1 cellular context compared by ENCODE assay signal in the genomic region with DNA sequence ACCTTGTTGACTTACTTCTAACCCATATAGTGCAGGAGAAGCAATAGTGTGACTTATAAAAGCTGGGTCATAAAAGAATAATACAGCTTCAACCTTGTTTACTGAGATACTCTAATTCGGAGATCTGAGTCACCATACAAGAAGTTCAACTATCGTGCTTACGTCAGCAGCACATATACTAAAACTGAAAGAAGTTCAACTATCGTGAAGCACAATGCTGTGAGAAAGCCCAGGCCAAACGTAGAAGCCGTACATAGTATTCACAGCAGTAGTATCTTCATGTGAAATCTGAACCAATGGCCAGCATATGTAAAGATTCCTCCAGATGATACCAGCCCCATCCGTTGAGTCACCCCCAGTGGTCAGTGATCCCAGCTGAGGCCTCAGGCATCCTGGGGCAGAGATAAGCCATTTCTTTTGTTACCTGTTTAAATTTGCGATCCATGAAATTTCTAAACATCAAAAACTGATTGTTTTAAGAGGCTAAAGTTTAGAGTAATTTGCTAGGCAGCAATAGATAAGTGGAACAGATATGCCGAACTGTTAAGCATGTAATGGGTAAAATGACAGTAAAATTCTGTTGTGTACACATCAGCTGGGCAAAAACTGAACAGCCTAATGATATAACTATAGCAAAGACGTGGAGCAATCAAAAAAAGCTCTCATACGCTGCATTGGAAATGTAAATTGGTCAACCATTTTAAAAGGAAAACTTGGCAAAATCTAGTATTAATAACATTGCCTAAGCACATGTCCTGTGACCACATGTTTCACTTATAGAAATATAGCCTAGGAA.
A peak's percentile ranks its signal among the peaks of the same experiment; 100 is the strongest.
TF ChIP-seq lines count a peak whose summit lies in the region.

No MANE protein-coding gene starts in this region.

TF ChIP-seq in SK-N-SH, 30 proteins besides CTCF, POLR2A, EP300 and RAD21 (continued from another document):
- no peak for TF ChIP-seq TEAD4 (IDR thresholded peaks at IDR 0.05; ENCODE audit: borderline replicate concordance, insufficient read depth)
- TF ChIP-seq FOXJ3 (CRISPR knock-in tag; IDR thresholded peaks at IDR 0.05) = no peak
- TF ChIP-seq RCOR1 (IDR thresholded peaks at IDR 0.05; ENCODE audit: low read length) = no peak
- no peak for TF ChIP-seq FOXM1 (IDR thresholded peaks at IDR 0.05; ENCODE audit: low read depth)
- TF ChIP-seq YY1 (IDR thresholded peaks at IDR 0.05; ENCODE audit: low read depth) = no peak
- TF ChIP-seq TAF1 (IDR thresholded peaks at IDR 0.05; ENCODE audit: borderline replicate concordance, low read depth, low read length) = no peak
- TF ChIP-seq, protein P1, sequence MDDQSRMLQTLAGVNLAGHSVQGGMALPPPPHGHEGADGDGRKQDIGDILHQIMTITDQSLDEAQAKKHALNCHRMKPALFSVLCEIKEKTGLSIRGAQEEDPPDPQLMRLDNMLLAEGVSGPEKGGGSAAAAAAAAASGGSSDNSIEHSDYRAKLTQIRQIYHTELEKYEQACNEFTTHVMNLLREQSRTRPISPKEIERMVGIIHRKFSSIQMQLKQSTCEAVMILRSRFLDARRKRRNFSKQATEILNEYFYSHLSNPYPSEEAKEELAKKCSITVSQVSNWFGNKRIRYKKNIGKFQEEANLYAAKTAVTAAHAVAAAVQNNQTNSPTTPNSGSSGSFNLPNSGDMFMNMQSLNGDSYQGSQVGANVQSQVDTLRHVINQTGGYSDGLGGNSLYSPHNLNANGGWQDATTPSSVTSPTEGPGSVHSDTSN (IDR thresholded peaks at IDR 0.05) = 0 out of 2 replicates have a peak, but pooled peaks have one; percentile 4
- TF ChIP-seq, protein P2, sequence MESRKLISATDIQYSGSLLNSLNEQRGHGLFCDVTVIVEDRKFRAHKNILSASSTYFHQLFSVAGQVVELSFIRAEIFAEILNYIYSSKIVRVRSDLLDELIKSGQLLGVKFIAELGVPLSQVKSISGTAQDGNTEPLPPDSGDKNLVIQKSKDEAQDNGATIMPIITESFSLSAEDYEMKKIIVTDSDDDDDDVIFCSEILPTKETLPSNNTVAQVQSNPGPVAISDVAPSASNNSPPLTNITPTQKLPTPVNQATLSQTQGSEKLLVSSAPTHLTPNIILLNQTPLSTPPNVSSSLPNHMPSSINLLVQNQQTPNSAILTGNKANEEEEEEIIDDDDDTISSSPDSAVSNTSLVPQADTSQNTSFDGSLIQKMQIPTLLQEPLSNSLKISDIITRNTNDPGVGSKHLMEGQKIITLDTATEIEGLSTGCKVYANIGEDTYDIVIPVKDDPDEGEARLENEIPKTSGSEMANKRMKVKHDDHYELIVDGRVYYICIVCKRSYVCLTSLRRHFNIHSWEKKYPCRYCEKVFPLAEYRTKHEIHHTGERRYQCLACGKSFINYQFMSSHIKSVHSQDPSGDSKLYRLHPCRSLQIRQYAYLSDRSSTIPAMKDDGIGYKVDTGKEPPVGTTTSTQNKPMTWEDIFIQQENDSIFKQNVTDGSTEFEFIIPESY (IDR thresholded peaks at IDR 0.05; ENCODE audit: borderline replicate concordance, low read depth) = no peak
- TF ChIP-seq SIN3A (IDR thresholded peaks at IDR 0.05; ENCODE audit: borderline replicate concordance, low read depth, low read length) = no peak
- TF ChIP-seq MEF2A (IDR thresholded peaks at IDR 0.05; ENCODE audit: borderline replicate concordance, low read depth) = no peak
- no peak for TF ChIP-seq MXI1 (IDR thresholded peaks at IDR 0.05; ENCODE audit: low read depth, low read length)
- TF ChIP-seq, protein P3, sequence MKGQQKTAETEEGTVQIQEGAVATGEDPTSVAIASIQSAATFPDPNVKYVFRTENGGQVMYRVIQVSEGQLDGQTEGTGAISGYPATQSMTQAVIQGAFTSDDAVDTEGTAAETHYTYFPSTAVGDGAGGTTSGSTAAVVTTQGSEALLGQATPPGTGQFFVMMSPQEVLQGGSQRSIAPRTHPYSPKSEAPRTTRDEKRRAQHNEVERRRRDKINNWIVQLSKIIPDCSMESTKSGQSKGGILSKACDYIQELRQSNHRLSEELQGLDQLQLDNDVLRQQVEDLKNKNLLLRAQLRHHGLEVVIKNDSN (IDR thresholded peaks at IDR 0.05; ENCODE audit: borderline replicate concordance, low read depth) = no peak
- TF ChIP-seq, protein P4, sequence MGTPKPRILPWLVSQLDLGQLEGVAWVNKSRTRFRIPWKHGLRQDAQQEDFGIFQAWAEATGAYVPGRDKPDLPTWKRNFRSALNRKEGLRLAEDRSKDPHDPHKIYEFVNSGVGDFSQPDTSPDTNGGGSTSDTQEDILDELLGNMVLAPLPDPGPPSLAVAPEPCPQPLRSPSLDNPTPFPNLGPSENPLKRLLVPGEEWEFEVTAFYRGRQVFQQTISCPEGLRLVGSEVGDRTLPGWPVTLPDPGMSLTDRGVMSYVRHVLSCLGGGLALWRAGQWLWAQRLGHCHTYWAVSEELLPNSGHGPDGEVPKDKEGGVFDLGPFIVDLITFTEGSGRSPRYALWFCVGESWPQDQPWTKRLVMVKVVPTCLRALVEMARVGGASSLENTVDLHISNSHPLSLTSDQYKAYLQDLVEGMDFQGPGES (IDR thresholded peaks at IDR 0.05; ENCODE audit: low read depth, low read length) = no peak
- TF ChIP-seq GABPA (IDR thresholded peaks at IDR 0.05; ENCODE audit: low read depth) = no peak
- TF ChIP-seq NRF1 (IDR thresholded peaks at IDR 0.05; ENCODE audit: low read depth, low read length) = no peak
- no peak for TF ChIP-seq NFIC (IDR thresholded peaks at IDR 0.05; ENCODE audit: borderline replicate concordance)
- no peak for TF ChIP-seq SMC3 (IDR thresholded peaks at IDR 0.05; ENCODE audit: low read depth, low read length)
- TF ChIP-seq EZH2phosphoT487 (IDR thresholded peaks at IDR 0.05; ENCODE audit: borderline replicate concordance, low read depth) = no peak
- no peak for TF ChIP-seq GATA2 (CRISPR knock-in tag; IDR thresholded peaks at IDR 0.05)
- no peak for TF ChIP-seq ELF1 (IDR thresholded peaks at IDR 0.05)
- TF ChIP-seq, protein P5, sequence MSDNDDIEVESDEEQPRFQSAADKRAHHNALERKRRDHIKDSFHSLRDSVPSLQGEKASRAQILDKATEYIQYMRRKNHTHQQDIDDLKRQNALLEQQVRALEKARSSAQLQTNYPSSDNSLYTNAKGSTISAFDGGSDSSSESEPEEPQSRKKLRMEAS (IDR thresholded peaks at IDR 0.05; ENCODE audit: low read depth) = no peak
- peak; percentile 39; the same call in 1 of the 2 replicates for TF ChIP-seq JUND (IDR thresholded peaks at IDR 0.05)
- peak; percentile 61 for TF ChIP-seq TCF12 (IDR thresholded peaks at IDR 0.05)
- no peak for TF ChIP-seq RFX5 (IDR thresholded peaks at IDR 0.05; ENCODE audit: low read length)
- 0 out of 2 replicates have a peak, but pooled peaks have one; percentile 46 for TF ChIP-seq FOSL2 (IDR thresholded peaks at IDR 0.05; ENCODE audit: borderline replicate concordance, low read depth)
